In the genomic region with DNA sequence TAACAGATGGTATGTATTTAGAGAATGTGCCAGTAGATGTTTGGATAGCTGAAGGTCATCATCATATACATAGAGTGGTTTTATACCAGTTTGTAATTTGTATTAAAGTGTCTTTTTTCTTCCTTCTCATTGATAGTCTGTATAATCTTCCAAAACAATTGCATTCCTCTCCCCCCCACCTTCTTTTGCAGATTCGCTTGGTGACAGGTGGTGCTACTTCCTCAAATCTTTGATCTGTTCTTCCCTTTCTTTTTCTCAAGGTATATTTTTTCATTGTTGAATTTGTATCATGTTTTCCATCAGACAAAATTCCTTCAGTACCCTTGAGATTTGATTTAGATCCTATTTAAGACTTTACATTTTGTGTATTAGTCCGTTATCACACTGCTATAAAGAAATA, we compare ENCODE assay signal across 15 cellular contexts. TPM values are rescaled to one million over a fixed set of nuclear protein-coding genes. Genes with fewer than 3 reads are reported as not detected.
DNase-seq lines count a peak whose midpoint lies in the region; ATAC-seq and TF ChIP-seq lines count a peak whose summit lies in the region.
"Had no signal": no experiment of that assay in that cellular context is flagged by ENCODE, and none has a peak within 500 bp of the region (broad histone marks: within the 10 kb centered on the region; RNA-seq: fewer than 3 reads in every experiment).

No MANE protein-coding gene starts in this region.

- CTCF ChIA-PET in WTC11 (lab: Charles Lee) = no interaction called here

- H3K4me1 Mint-ChIP-seq in activated T-cell treated with anti-CD3 and anti-CD28 coated beads, Interleukin-2, amount 50 U/mL, for 72 hours (ENCODE audit: low read depth) = peaks cover 37% of the 10 kb centered on the region
- H3K4me1 Mint-ChIP-seq in WTC11 (no peaks in the 10 kb centered on the region), naive B cell (peaks cover 32 to 45% (median 43%) of the 10 kb centered on the region in 3 donors)

- no peaks in the 10 kb centered on the region for H3K27me3 Mint-ChIP-seq in activated T-cell treated with anti-CD3 and anti-CD28 coated beads, Interleukin-2, amount 50 U/mL, for 72 hours (ENCODE audit: low read depth)
- no peaks in the 10 kb centered on the region for H3K27me3 Mint-ChIP-seq in WTC11 (ENCODE audit: low read depth)
- no peaks in the 10 kb centered on the region for H3K27me3 Mint-ChIP-seq in naive B cell
- H3K27me3 Mint-ChIP-seq: CD4-positive, alpha-beta T cell; IgD-negative memory B cell had no signal

- H3K9me3 Mint-ChIP-seq in activated T-cell treated with anti-CD3 and anti-CD28 coated beads, Interleukin-2, amount 50 U/mL, for 72 hours = peaks cover 9 to 16% of the 10 kb centered on the region in 2 donors
- H3K9me3 Mint-ChIP-seq in WTC11 (peaks cover 37% of the 10 kb centered on the region), naive B cell (peaks cover 15 to 48% (median 40%) of the 10 kb centered on the region in 7 donors)

- no peak for ATAC-seq in activated T-cell treated with anti-CD3 and anti-CD28 coated beads, Interleukin-2, amount 50 U/mL, for 72 hours (replicated peaks in 1 of 2)
- ATAC-seq in WTC11 = no peak
- ATAC-seq in naive B cell (ENCODE audit: low read depth in 2 of 2) = peak; percentile 63 to 66
- ATAC-seq in GM18861 (IDR thresholded peaks at IDR 0.05; ENCODE audit: unreplicated experiment) = no peak

- no peak for DNase-seq in activated T-cell treated with anti-CD3 and anti-CD28 coated beads, Interleukin-2, amount 50 U/mL, for 72 hours
- no peak for DNase-seq in activated T-cell treated with anti-CD3 and anti-CD28 coated beads, Interleukin-2, amount 50 U/mL, for 48 hours
- DNase-seq in WTC11 (ENCODE audit: low spot score) = no peak
- no peak for DNase-seq in naive B cell
- DNase-seq in stimulated activated CD4-positive, alpha-beta T cell treated with anti-CD3 and anti-CD28 coated beads, Interleukin-2, amount 100 ng/mL, for 48 hours = no peak
- no peak for DNase-seq in dedifferentiated amniotic fluid mesenchymal stem cell (ENCODE audit: extremely low spot score)
- DNase-seq: ACHN; C1 segment of cervical spinal cord; CD4-positive, alpha-beta T cell; COR-L47; DMS153; DMS79 treated with DMSO at 0.1 percent for 48 hours; EL had no signal

- POLR2A ChIA-PET in WTC11 (lab: Charles Lee) = no interaction called here

- H3K4me3 Mint-ChIP-seq in activated T-cell treated with anti-CD3 and anti-CD28 coated beads, Interleukin-2, amount 50 U/mL, for 72 hours = no peak overlapping the region
- H3K4me3 Mint-ChIP-seq in WTC11 (no peak overlapping the region), naive B cell (no peak overlapping the region)
- H3K4me3 Mint-ChIP-seq: CD4-positive, alpha-beta T cell had no signal

- no peak for TF ChIP-seq CTCF in WTC11 (IDR thresholded peaks at IDR 0.05)

- peaks cover 20 to 39% of the 10 kb centered on the region in 2 donors for H3K36me3 Mint-ChIP-seq in activated T-cell treated with anti-CD3 and anti-CD28 coated beads, Interleukin-2, amount 50 U/mL, for 72 hours (ENCODE audit: insufficient read depth in 2 of 2)
- peaks cover 38% of the 10 kb centered on the region for H3K36me3 Mint-ChIP-seq in WTC11
- H3K36me3 Mint-ChIP-seq in naive B cell = peaks cover 49 to 51% of the 10 kb centered on the region in 2 donors

- H3K27ac Mint-ChIP-seq in activated T-cell treated with anti-CD3 and anti-CD28 coated beads, Interleukin-2, amount 50 U/mL, for 72 hours = peak overlapping the region; percentile 37
- 0 out of 2 replicates have a peak overlapping the region, but pooled peaks have one; percentile 14 for H3K27ac Mint-ChIP-seq in WTC11
- peak overlapping the region in 4 of 6 donors; percentile 2 to 86 (median 74) for H3K27ac Mint-ChIP-seq in naive B cell
- H3K27ac Mint-ChIP-seq: CD4-positive, alpha-beta T cell had no signal

TF ChIP-seq in WTC11, 78 proteins besides CTCF, POLR2A, EP300 and RAD21 (continues in another document):
- no peak for TF ChIP-seq ATF1 (CRISPR knock-in tag; IDR thresholded peaks at IDR 0.05)
- TF ChIP-seq, protein P1, sequence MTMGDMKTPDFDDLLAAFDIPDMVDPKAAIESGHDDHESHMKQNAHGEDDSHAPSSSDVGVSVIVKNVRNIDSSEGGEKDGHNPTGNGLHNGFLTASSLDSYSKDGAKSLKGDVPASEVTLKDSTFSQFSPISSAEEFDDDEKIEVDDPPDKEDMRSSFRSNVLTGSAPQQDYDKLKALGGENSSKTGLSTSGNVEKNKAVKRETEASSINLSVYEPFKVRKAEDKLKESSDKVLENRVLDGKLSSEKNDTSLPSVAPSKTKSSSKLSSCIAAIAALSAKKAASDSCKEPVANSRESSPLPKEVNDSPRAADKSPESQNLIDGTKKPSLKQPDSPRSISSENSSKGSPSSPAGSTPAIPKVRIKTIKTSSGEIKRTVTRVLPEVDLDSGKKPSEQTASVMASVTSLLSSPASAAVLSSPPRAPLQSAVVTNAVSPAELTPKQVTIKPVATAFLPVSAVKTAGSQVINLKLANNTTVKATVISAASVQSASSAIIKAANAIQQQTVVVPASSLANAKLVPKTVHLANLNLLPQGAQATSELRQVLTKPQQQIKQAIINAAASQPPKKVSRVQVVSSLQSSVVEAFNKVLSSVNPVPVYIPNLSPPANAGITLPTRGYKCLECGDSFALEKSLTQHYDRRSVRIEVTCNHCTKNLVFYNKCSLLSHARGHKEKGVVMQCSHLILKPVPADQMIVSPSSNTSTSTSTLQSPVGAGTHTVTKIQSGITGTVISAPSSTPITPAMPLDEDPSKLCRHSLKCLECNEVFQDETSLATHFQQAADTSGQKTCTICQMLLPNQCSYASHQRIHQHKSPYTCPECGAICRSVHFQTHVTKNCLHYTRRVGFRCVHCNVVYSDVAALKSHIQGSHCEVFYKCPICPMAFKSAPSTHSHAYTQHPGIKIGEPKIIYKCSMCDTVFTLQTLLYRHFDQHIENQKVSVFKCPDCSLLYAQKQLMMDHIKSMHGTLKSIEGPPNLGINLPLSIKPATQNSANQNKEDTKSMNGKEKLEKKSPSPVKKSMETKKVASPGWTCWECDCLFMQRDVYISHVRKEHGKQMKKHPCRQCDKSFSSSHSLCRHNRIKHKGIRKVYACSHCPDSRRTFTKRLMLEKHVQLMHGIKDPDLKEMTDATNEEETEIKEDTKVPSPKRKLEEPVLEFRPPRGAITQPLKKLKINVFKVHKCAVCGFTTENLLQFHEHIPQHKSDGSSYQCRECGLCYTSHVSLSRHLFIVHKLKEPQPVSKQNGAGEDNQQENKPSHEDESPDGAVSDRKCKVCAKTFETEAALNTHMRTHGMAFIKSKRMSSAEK (CRISPR knock-in tag; IDR thresholded peaks at IDR 0.05; ENCODE audit: borderline replicate concordance) = no peak
- TF ChIP-seq EMX1 (CRISPR knock-in tag; IDR thresholded peaks at IDR 0.05) = no peak
- TF ChIP-seq ZNF219 (CRISPR knock-in tag; IDR thresholded peaks at IDR 0.05; ENCODE audit: borderline replicate concordance) = no peak
- no peak for TF ChIP-seq CREB1 (CRISPR knock-in tag; IDR thresholded peaks at IDR 0.05)
- no peak for TF ChIP-seq NR2C2 (CRISPR knock-in tag; IDR thresholded peaks at IDR 0.05)
- TF ChIP-seq, protein P2, sequence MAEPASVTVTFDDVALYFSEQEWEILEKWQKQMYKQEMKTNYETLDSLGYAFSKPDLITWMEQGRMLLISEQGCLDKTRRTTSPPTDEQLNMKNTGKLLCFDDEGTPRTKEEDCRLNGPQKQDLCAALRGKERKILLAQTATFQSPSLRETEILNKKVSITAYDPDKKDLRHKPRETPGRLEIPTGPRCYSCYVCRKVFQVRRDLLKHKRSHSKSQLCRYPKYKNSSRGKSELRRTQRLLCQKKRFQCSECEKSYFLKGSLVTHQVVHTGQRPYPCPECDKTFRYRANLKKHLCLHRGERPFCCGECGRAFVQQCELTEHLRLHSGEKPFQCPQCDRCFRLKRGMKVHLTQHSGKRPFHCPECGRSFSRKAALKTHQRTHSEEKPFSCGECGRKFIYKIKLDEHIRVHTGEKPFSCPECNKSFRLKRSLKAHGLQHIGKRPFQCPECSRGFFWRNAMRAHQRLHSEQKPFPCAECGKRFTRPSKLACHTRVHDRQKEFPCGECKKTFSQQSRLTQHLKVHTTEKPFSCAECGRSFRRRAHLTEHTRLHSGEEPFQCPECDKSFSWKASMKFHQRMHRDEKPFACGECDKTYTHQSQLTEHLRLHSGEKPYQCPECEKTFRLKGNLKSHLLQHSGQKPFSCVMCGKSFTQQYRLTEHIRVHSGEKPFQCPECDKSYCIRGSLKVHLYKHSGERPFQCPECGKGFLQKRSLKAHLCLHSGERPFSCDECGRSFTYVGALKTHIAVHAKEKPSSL (CRISPR knock-in tag; conservative IDR thresholded peaks at IDR 0.05) = no peak
- TF ChIP-seq, protein P3, sequence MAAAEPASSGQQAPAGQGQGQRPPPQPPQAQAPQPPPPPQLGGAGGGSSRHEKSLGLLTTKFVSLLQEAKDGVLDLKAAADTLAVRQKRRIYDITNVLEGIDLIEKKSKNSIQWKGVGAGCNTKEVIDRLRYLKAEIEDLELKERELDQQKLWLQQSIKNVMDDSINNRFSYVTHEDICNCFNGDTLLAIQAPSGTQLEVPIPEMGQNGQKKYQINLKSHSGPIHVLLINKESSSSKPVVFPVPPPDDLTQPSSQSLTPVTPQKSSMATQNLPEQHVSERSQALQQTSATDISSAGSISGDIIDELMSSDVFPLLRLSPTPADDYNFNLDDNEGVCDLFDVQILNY (CRISPR knock-in tag; IDR thresholded peaks at IDR 0.05) = no peak
- no peak for TF ChIP-seq ZNF232 (CRISPR knock-in tag; IDR thresholded peaks at IDR 0.05)
- no peak for TF ChIP-seq GTF2I (CRISPR knock-in tag; conservative IDR thresholded peaks at IDR 0.05)
- no peak for TF ChIP-seq JUN (CRISPR knock-in tag; IDR thresholded peaks at IDR 0.05)
- no peak for TF ChIP-seq NFE2L1 (CRISPR knock-in tag; IDR thresholded peaks at IDR 0.05)

RNA-seq across cellular contexts. Expression of a gene that starts 15.0 kb away (rescaled TPM):
- 10 to 100 TPM; 78.5 to 81.2 TPM for total RNA-seq in activated T-cell treated with anti-CD3 and anti-CD28 coated beads, Interleukin-2, amount 50 U/mL, for 72 hours
- total RNA-seq in WTC11 (2021) = 34.8 to 37.8 TPM (median 36.8 TPM) in 3 replicates
- 10 to 100 TPM; 34.0 to 46.3 (median 41.0) TPM for polyA plus RNA-seq in naive B cell (ENCODE audit: low read depth in 6 of 6)

Comparison
In these comparisons a context has a peak if more than half of its experiments do, and no peak if none do; other contexts are left out.
1. ATAC-seq: peak in naive B cell (2 of 2); none in activated T-cell treated with anti-CD3 and anti-CD28 coated beads, Interleukin-2, amount 50 U/mL, for 72 hours (0 of 2), WTC11 (single experiment) and GM18861 (single experiment).
2. H3K27ac Mint-ChIP-seq: peak in every context shown above with its lines; median percentile 74 in naive B cell; 37 in activated T-cell treated with anti-CD3 and anti-CD28 coated beads, Interleukin-2, amount 50 U/mL, for 72 hours; 14 in WTC11.